Comparison of ENCODE assay signal across 25 cellular contexts in genomic region chr2:115771516-115771915, GRCh38.
"Had no signal": no experiment of that assay in that cellular context is flagged by ENCODE, and none has a peak within 500 bp of the region (broad histone marks: within the 10 kb centered on the region; RNA-seq: fewer than 3 reads in every experiment).

No MANE protein-coding gene starts in this region.

- H3K79me2 ChIP-seq: hepatocyte had no signal

- H2AFZ ChIP-seq: hepatocyte had no signal

- DNase-seq: islet precursor cell; lower lobe of right lung; mammary epithelial cell; mesenchymal stem cell; naive thymus-derived CD8-positive, alpha-beta T cell; nucleus accumbens; pancreas; retina; right lobe of liver; stimulated activated CD4-positive, alpha-beta T cell treated with anti-CD3 and anti-CD28 coated beads, Interleukin-1b, Interleukin-23, amount 100 ng/mL, for 48 hours; stimulated activated CD4-positive, alpha-beta T cell treated with anti-CD3 and anti-CD28 coated beads, Interleukin-2, amount 100 ng/mL, for 48 hours; stimulated activated CD4-positive, alpha-beta T cell treated with anti-CD3 and anti-CD28 coated beads, Interleukin-4, amount 100 ng/mL, for 4 hours; stimulated activated CD8-positive, alpha-beta memory T cell treated with anti-CD3 and anti-CD28 coated beads, Interleukin-4, amount 100 ng/mL, for 48 hours; stimulated activated naive CD4-positive, alpha-beta T cell treated with Interleukin-2 at 50 U/mL for 16 hours; stimulated activated naive CD8-positive, alpha-beta T cell treated with anti-CD3 and anti-CD28 coated beads, Interleukin-15, amount 100 ng/mL, for 72 hours; substantia nigra; uterus had no signal

- H3K36me3 Mint-ChIP-seq: naive thymus-derived CD8-positive, alpha-beta T cell; stimulated activated memory B cell treated with anti-CD40 and anti-IgM and Interleukin-4, amounts not matched to agents 10 μg/mL and 1 μg/mL and 100 μg/mL, for 72 hours; type B pancreatic cell had no signal

- H3K27me3 ChIP-seq: hepatocyte, pancreas, right lobe of liver, tibial nerve, uterus had no signal

- H3K4me3 Mint-ChIP-seq: naive thymus-derived CD8-positive, alpha-beta T cell; nephron; neural crest cell; stimulated activated memory B cell treated with anti-CD40 and anti-IgM and Interleukin-4, amounts not matched to agents 10 μg/mL and 1 μg/mL and 100 μg/mL, for 72 hours; stimulated activated naive CD8-positive, alpha-beta T cell treated with anti-CD3 and anti-CD28 coated beads, Interleukin-15, amount 100 ng/mL, for 72 hours; type B pancreatic cell had no signal

- H3K27me3 Mint-ChIP-seq: naive thymus-derived CD8-positive, alpha-beta T cell; stimulated activated memory B cell treated with anti-CD40 and anti-IgM and Interleukin-4, amounts not matched to agents 10 μg/mL and 1 μg/mL and 100 μg/mL, for 72 hours; stimulated activated naive CD8-positive, alpha-beta T cell treated with anti-CD3 and anti-CD28 coated beads, Interleukin-15, amount 100 ng/mL, for 72 hours; type B pancreatic cell had no signal

- H3K4me3 ChIP-seq: hepatocyte, lower lobe of right lung, pancreas, prostate gland, right lobe of liver, smooth muscle cell, tibial nerve, uterus had no signal

- H3K4me1 Mint-ChIP-seq: naive thymus-derived CD8-positive, alpha-beta T cell; nephron; neural crest cell; stimulated activated memory B cell treated with anti-CD40 and anti-IgM and Interleukin-4, amounts not matched to agents 10 μg/mL and 1 μg/mL and 100 μg/mL, for 72 hours; stimulated activated naive CD8-positive, alpha-beta T cell treated with anti-CD3 and anti-CD28 coated beads, Interleukin-15, amount 100 ng/mL, for 72 hours had no signal

- H3K9me3 Mint-ChIP-seq: nephron; neural crest cell; stimulated activated memory B cell treated with anti-CD40 and anti-IgM and Interleukin-4, amounts not matched to agents 10 μg/mL and 1 μg/mL and 100 μg/mL, for 72 hours; type B pancreatic cell had no signal

- H3K27ac Mint-ChIP-seq: naive thymus-derived CD8-positive, alpha-beta T cell; nephron; stimulated activated memory B cell treated with anti-CD40 and anti-IgM and Interleukin-4, amounts not matched to agents 10 μg/mL and 1 μg/mL and 100 μg/mL, for 72 hours; stimulated activated naive CD8-positive, alpha-beta T cell treated with anti-CD3 and anti-CD28 coated beads, Interleukin-15, amount 100 ng/mL, for 72 hours; type B pancreatic cell had no signal

- ATAC-seq: lower lobe of right lung; naive thymus-derived CD8-positive, alpha-beta T cell; pancreas; right lobe of liver; stimulated activated memory B cell treated with anti-CD40 and anti-IgM and Interleukin-4, amounts not matched to agents 10 μg/mL and 1 μg/mL and 100 μg/mL, for 72 hours; stimulated activated naive CD8-positive, alpha-beta T cell treated with anti-CD3 and anti-CD28 coated beads, Interleukin-15, amount 100 ng/mL, for 72 hours had no signal

- H3K4me1 ChIP-seq: lower lobe of right lung, prostate gland, right lobe of liver, tibial nerve, uterus had no signal

- H3K9me3 ChIP-seq: lower lobe of right lung, pancreas, prostate gland, right lobe of liver, tibial nerve, uterus had no signal

- H3K36me3 ChIP-seq: lower lobe of right lung, pancreas, prostate gland, right lobe of liver, tibial nerve, uterus had no signal

- H3K27ac ChIP-seq: hepatocyte, lower lobe of right lung, pancreas, prostate gland, right lobe of liver, tibial nerve, uterus had no signal

- H3K4me2 ChIP-seq: hepatocyte, smooth muscle cell had no signal
